ENCODE assay signal across 9 cellular contexts in genomic region chr11:86486261-86487030, GRCh38.
DNase-seq lines count a peak whose midpoint lies in the region; ATAC-seq and TF ChIP-seq lines count a peak whose summit lies in the region.
"Had no signal": no experiment of that assay in that cellular context is flagged by ENCODE, and none has a peak within 500 bp of the region (broad histone marks: within the 10 kb centered on the region; RNA-seq: fewer than 3 reads in every experiment).

No MANE protein-coding gene starts in this region.

- peaks cover 7% of the 10 kb centered on the region for H3K4me1 Mint-ChIP-seq in activated CD8-positive, alpha-beta T cell treated with anti-CD3 and anti-CD28 coated beads for 36 hours (ENCODE audit: low read depth)
- peaks cover 3% of the 10 kb centered on the region for H3K4me1 Mint-ChIP-seq in activated CD8-positive, alpha-beta T cell treated with anti-CD3 and anti-CD28 coated beads, Interleukin-2, amount 10 ng/mL, durations not matched to agents 7 days and 5 days (ENCODE audit: low read depth)
- peaks cover 11% of the 10 kb centered on the region for H3K4me1 Mint-ChIP-seq in stimulated activated naive CD8-positive, alpha-beta T cell treated with anti-CD3 and anti-CD28 coated beads, Interleukin-15, amount 100 ng/mL, for 72 hours

- H3K9me3 ChIP-seq in thyroid gland (no peaks in the 10 kb centered on the region), OCI-LY7 (ENCODE audit: low read length) (no peaks in the 10 kb centered on the region)

- no peaks in the 10 kb centered on the region for H4K20me1 ChIP-seq in OCI-LY7 (ENCODE audit: insufficient read depth, low read length)

- H3K36me3 Mint-ChIP-seq in activated CD8-positive, alpha-beta T cell treated with anti-CD3 and anti-CD28 coated beads for 36 hours (ENCODE audit: low read depth) = no peaks in the 10 kb centered on the region
- H3K36me3 Mint-ChIP-seq in activated CD8-positive, alpha-beta T cell treated with anti-CD3 and anti-CD28 coated beads, Interleukin-2, amount 10 ng/mL, durations not matched to agents 7 days and 5 days (ENCODE audit: low read depth) = no peaks in the 10 kb centered on the region

- peak; percentile 23 for DNase-seq in activated CD8-positive, alpha-beta T cell treated with anti-CD3 and anti-CD28 coated beads for 36 hours
- no peak for DNase-seq in activated CD8-positive, alpha-beta T cell treated with anti-CD3 and anti-CD28 coated beads, Interleukin-2, amount 10 ng/mL, durations not matched to agents 7 days and 5 days
- DNase-seq in OCI-M1 (lab: John Stamatoyannopoulos, UW) = peak; percentile 79
- DNase-seq in islet precursor cell = peak; percentile 51
- no peak for DNase-seq in stimulated activated naive CD8-positive, alpha-beta T cell treated with anti-CD3 and anti-CD28 coated beads, Interleukin-15, amount 100 ng/mL, for 72 hours
- no peak for DNase-seq in thyroid gland
- no peak for DNase-seq in OCI-LY7 (ENCODE audit: low spot score)

- H3K79me2 ChIP-seq in OCI-LY7 (ENCODE audit: insufficient read depth, low read depth, low read length) = no peaks in the 10 kb centered on the region

- H3K4me2 ChIP-seq in OCI-LY7 (ENCODE audit: low read length) = no peak overlapping the region

- H3K27me3 Mint-ChIP-seq in activated CD8-positive, alpha-beta T cell treated with anti-CD3 and anti-CD28 coated beads for 36 hours = no peaks in the 10 kb centered on the region
- no peaks in the 10 kb centered on the region for H3K27me3 Mint-ChIP-seq in activated CD8-positive, alpha-beta T cell treated with anti-CD3 and anti-CD28 coated beads, Interleukin-2, amount 10 ng/mL, durations not matched to agents 7 days and 5 days (ENCODE audit: low read depth)
- H3K27me3 Mint-ChIP-seq in stimulated activated naive CD8-positive, alpha-beta T cell treated with anti-CD3 and anti-CD28 coated beads, Interleukin-15, amount 100 ng/mL, for 72 hours = no peaks in the 10 kb centered on the region

- TF ChIP-seq CTCF in activated CD8-positive, alpha-beta T cell treated with anti-CD3 and anti-CD28 coated beads for 36 hours (IDR thresholded peaks at IDR 0.05) = no peak
- TF ChIP-seq CTCF in thyroid gland (IDR thresholded peaks at IDR 0.05) (no peak), OCI-LY7 (conservative IDR thresholded peaks at IDR 0.05; ENCODE audit: low read length) (no peak)

- intact Hi-C loops in activated CD8-positive, alpha-beta T cell treated with anti-CD3 and anti-CD28 coated beads for 36 hours (cut with micrococcal nuclease) = no loop called here
- intact Hi-C loops in thyroid gland (cut with DNase I) (no loop called here), OCI-LY7 (cut with micrococcal nuclease; ENCODE audit: unreplicated experiment) (no loop called here)

- no peak overlapping the region for H2AFZ ChIP-seq in OCI-LY7 (ENCODE audit: low read length)

- H3K4me3 ChIP-seq in thyroid gland (replicated peaks in 1 of 3) (no peak overlapping the region), OCI-LY7 (ENCODE audit: low read depth, low read length, poor library complexity, severe bottlenecking) (no peak overlapping the region)

- no TSS peak for BruUV-seq in OCI-LY7 (replicated peaks; lab: Mats Ljungman, UMichigan)

- CTCF ChIA-PET in activated CD8-positive, alpha-beta T cell treated with anti-CD3 and anti-CD28 coated beads for 36 hours (lab: Charles Lee) = interaction anchor here (0.9 to 1.6 kb wide), 3 partner anchors 21 to 122 kb away, joined by 3 to 4 read pairs (median 4); no protein-coding TSS in a partner anchor
- CTCF ChIA-PET in activated CD8-positive, alpha-beta T cell treated with anti-CD3 and anti-CD28 coated beads, Interleukin-2, amount 10 ng/mL, durations not matched to agents 7 days and 5 days (lab: Charles Lee) = interaction anchor here (1.4 kb wide), 1 partner anchor 29 kb away, joined by 5 read pairs; no protein-coding TSS in a partner anchor
- CTCF ChIA-PET in OCI-LY7 (lab: Charles Lee; ENCODE audit: unreplicated experiment) = no interaction called here

- H3K9me3 Mint-ChIP-seq in activated CD8-positive, alpha-beta T cell treated with anti-CD3 and anti-CD28 coated beads for 36 hours = no peaks in the 10 kb centered on the region
- no peaks in the 10 kb centered on the region for H3K9me3 Mint-ChIP-seq in activated CD8-positive, alpha-beta T cell treated with anti-CD3 and anti-CD28 coated beads, Interleukin-2, amount 10 ng/mL, durations not matched to agents 7 days and 5 days (ENCODE audit: insufficient read depth)
- no peaks in the 10 kb centered on the region for H3K9me3 Mint-ChIP-seq in stimulated activated naive CD8-positive, alpha-beta T cell treated with anti-CD3 and anti-CD28 coated beads, Interleukin-15, amount 100 ng/mL, for 72 hours
- H3K9me3 Mint-ChIP-seq: T-helper 1 cell treated with Interleukin-12 subunit alpha and Interleukin-12 subunit beta and Interleukin-4 antibody, amounts not matched to agents 30 μg/mL and 1 μg/mL, for 36 hours had no signal

- H3K4me1 ChIP-seq in thyroid gland (peaks cover 0 to 16% of the 10 kb centered on the region in 2 donors), OCI-LY7 (ENCODE audit: insufficient read depth, low read length, poor library complexity, severe bottlenecking) (no peaks in the 10 kb centered on the region)

- no peak overlapping the region for H3K4me3 Mint-ChIP-seq in activated CD8-positive, alpha-beta T cell treated with anti-CD3 and anti-CD28 coated beads for 36 hours
- no peak overlapping the region for H3K4me3 Mint-ChIP-seq in activated CD8-positive, alpha-beta T cell treated with anti-CD3 and anti-CD28 coated beads, Interleukin-2, amount 10 ng/mL, durations not matched to agents 7 days and 5 days
- H3K4me3 Mint-ChIP-seq in stimulated activated naive CD8-positive, alpha-beta T cell treated with anti-CD3 and anti-CD28 coated beads, Interleukin-15, amount 100 ng/mL, for 72 hours = no peak overlapping the region
- H3K4me3 Mint-ChIP-seq: T-helper 1 cell treated with Interleukin-12 subunit alpha and Interleukin-12 subunit beta and Interleukin-4 antibody, amounts not matched to agents 30 μg/mL and 1 μg/mL, for 36 hours had no signal

- H3K36me3 ChIP-seq in thyroid gland (no peaks in the 10 kb centered on the region), OCI-LY7 (ENCODE audit: insufficient read depth, low read length) (no peaks in the 10 kb centered on the region)

- WGBS in thyroid gland, 2 donors = 76 to 81% methylated on average over 5 of the region's 5 CpGs

- H3K27ac ChIP-seq in thyroid gland (no peak overlapping the region), OCI-LY7 (ENCODE audit: low read depth, low read length, poor library complexity, severe bottlenecking) (no peak overlapping the region)

- POLR2A ChIA-PET in activated CD8-positive, alpha-beta T cell treated with anti-CD3 and anti-CD28 coated beads for 36 hours (lab: Charles Lee) = interaction anchor here (0.6 to 1.4 kb wide), 3 partner anchors 11 to 65 kb away, joined by 3 read pairs; no protein-coding TSS in a partner anchor
- POLR2A ChIA-PET in activated CD8-positive, alpha-beta T cell treated with anti-CD3 and anti-CD28 coated beads, Interleukin-2, amount 10 ng/mL, durations not matched to agents 7 days and 5 days (lab: Charles Lee) = interaction anchor here (0.8 kb wide), 1 partner anchor 137 kb away, joined by 3 read pairs; no protein-coding TSS in a partner anchor
- POLR2A ChIA-PET in OCI-LY7 (lab: Charles Lee) = interaction anchor here (0.6 to 0.7 kb wide), 2 partner anchors 79 to 222 kb away, joined by 3 to 4 read pairs; no protein-coding TSS in a partner anchor

- peak; percentile 55 for ATAC-seq in activated CD8-positive, alpha-beta T cell treated with anti-CD3 and anti-CD28 coated beads for 36 hours
- no peak for ATAC-seq in activated CD8-positive, alpha-beta T cell treated with anti-CD3 and anti-CD28 coated beads, Interleukin-2, amount 10 ng/mL, durations not matched to agents 7 days and 5 days
- peak; percentile 68 for ATAC-seq in stimulated activated naive CD8-positive, alpha-beta T cell treated with anti-CD3 and anti-CD28 coated beads, Interleukin-15, amount 100 ng/mL, for 72 hours
- ATAC-seq in HG03039 (IDR thresholded peaks at IDR 0.05; ENCODE audit: unreplicated experiment) = no peak

- no peaks in the 10 kb centered on the region for H3K9me2 ChIP-seq in OCI-LY7 (ENCODE audit: insufficient read depth, low read length)

- no peaks in the 10 kb centered on the region for H3K27me3 ChIP-seq in thyroid gland

- TF ChIP-seq POLR2A in thyroid gland (IDR thresholded peaks at IDR 0.05) = no peak

- H3K27ac Mint-ChIP-seq in activated CD8-positive, alpha-beta T cell treated with anti-CD3 and anti-CD28 coated beads for 36 hours = peak overlapping the region; percentile 2
- H3K27ac Mint-ChIP-seq in activated CD8-positive, alpha-beta T cell treated with anti-CD3 and anti-CD28 coated beads, Interleukin-2, amount 10 ng/mL, durations not matched to agents 7 days and 5 days = no peak overlapping the region
- no peak overlapping the region for H3K27ac Mint-ChIP-seq in stimulated activated naive CD8-positive, alpha-beta T cell treated with anti-CD3 and anti-CD28 coated beads, Interleukin-15, amount 100 ng/mL, for 72 hours
- H3K27ac Mint-ChIP-seq: T-helper 1 cell treated with Interleukin-12 subunit alpha and Interleukin-12 subunit beta and Interleukin-4 antibody, amounts not matched to agents 30 μg/mL and 1 μg/mL, for 36 hours had no signal

Comparison
In these comparisons a context has a peak if more than half of its experiments do, and no peak if none do; other contexts are left out.
1. ATAC-seq: peak in activated CD8-positive, alpha-beta T cell treated with anti-CD3 and anti-CD28 coated beads for 36 hours (single experiment) and stimulated activated naive CD8-positive, alpha-beta T cell treated with anti-CD3 and anti-CD28 coated beads, Interleukin-15, amount 100 ng/mL, for 72 hours (single experiment); none in activated CD8-positive, alpha-beta T cell treated with anti-CD3 and anti-CD28 coated beads, Interleukin-2, amount 10 ng/mL, durations not matched to agents 7 days and 5 days (single experiment) and HG03039 (single experiment).
2. DNase-seq: peak in activated CD8-positive, alpha-beta T cell treated with anti-CD3 and anti-CD28 coated beads for 36 hours (single experiment), OCI-M1 (single experiment) and islet precursor cell (single experiment); none in activated CD8-positive, alpha-beta T cell treated with anti-CD3 and anti-CD28 coated beads, Interleukin-2, amount 10 ng/mL, durations not matched to agents 7 days and 5 days (single experiment), stimulated activated naive CD8-positive, alpha-beta T cell treated with anti-CD3 and anti-CD28 coated beads, Interleukin-15, amount 100 ng/mL, for 72 hours (0 of 2), thyroid gland (0 of 2) and OCI-LY7 (single experiment).